Comparison of ENCODE assay signal across 1 cellular context in the genomic region with DNA sequence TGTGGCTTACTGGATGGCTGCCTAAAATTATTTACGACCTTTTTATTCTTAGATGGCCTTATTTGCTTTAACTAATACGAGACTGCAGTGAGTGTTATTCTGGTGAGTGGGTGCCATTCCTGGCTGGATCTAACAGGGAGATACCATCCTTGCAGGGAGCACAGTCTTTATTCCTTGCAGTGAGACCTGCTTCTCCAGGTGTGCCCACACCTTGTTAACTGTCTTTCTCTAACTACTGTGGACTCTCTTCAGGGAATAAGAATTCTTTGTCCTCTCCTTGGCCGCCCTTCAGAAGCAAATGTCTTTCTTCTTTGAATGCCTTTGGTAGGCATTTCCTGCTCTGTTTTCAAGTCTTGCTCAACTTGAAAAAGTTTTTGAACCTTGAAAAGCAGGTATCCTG.
TF ChIP-seq lines count a peak whose summit lies in the region.

No MANE protein-coding gene starts in this region.

TF ChIP-seq in WTC11, 78 proteins besides CTCF, POLR2A, EP300 and RAD21:
- TF ChIP-seq, protein P1, sequence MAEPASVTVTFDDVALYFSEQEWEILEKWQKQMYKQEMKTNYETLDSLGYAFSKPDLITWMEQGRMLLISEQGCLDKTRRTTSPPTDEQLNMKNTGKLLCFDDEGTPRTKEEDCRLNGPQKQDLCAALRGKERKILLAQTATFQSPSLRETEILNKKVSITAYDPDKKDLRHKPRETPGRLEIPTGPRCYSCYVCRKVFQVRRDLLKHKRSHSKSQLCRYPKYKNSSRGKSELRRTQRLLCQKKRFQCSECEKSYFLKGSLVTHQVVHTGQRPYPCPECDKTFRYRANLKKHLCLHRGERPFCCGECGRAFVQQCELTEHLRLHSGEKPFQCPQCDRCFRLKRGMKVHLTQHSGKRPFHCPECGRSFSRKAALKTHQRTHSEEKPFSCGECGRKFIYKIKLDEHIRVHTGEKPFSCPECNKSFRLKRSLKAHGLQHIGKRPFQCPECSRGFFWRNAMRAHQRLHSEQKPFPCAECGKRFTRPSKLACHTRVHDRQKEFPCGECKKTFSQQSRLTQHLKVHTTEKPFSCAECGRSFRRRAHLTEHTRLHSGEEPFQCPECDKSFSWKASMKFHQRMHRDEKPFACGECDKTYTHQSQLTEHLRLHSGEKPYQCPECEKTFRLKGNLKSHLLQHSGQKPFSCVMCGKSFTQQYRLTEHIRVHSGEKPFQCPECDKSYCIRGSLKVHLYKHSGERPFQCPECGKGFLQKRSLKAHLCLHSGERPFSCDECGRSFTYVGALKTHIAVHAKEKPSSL (CRISPR knock-in tag; conservative IDR thresholded peaks at IDR 0.05) = no peak
- no peak for TF ChIP-seq GABPB1 (CRISPR knock-in tag; IDR thresholded peaks at IDR 0.05)
- no peak for TF ChIP-seq IRF2 (CRISPR knock-in tag; IDR thresholded peaks at IDR 0.05; ENCODE audit: borderline replicate concordance, low read depth)
- TF ChIP-seq RORB (CRISPR knock-in tag; IDR thresholded peaks at IDR 0.05) = no peak
- TF ChIP-seq ATF1 (CRISPR knock-in tag; IDR thresholded peaks at IDR 0.05) = no peak
- TF ChIP-seq, protein P2, sequence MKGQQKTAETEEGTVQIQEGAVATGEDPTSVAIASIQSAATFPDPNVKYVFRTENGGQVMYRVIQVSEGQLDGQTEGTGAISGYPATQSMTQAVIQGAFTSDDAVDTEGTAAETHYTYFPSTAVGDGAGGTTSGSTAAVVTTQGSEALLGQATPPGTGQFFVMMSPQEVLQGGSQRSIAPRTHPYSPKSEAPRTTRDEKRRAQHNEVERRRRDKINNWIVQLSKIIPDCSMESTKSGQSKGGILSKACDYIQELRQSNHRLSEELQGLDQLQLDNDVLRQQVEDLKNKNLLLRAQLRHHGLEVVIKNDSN (CRISPR knock-in tag; IDR thresholded peaks at IDR 0.05) = no peak
- TF ChIP-seq JAZF1 (CRISPR knock-in tag; IDR thresholded peaks at IDR 0.05) = no peak
- no peak for TF ChIP-seq KAT7 (CRISPR knock-in tag; IDR thresholded peaks at IDR 0.05; ENCODE audit: borderline replicate concordance)
- TF ChIP-seq, protein P3, sequence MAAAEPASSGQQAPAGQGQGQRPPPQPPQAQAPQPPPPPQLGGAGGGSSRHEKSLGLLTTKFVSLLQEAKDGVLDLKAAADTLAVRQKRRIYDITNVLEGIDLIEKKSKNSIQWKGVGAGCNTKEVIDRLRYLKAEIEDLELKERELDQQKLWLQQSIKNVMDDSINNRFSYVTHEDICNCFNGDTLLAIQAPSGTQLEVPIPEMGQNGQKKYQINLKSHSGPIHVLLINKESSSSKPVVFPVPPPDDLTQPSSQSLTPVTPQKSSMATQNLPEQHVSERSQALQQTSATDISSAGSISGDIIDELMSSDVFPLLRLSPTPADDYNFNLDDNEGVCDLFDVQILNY (CRISPR knock-in tag; IDR thresholded peaks at IDR 0.05) = no peak
- TF ChIP-seq, protein P4, sequence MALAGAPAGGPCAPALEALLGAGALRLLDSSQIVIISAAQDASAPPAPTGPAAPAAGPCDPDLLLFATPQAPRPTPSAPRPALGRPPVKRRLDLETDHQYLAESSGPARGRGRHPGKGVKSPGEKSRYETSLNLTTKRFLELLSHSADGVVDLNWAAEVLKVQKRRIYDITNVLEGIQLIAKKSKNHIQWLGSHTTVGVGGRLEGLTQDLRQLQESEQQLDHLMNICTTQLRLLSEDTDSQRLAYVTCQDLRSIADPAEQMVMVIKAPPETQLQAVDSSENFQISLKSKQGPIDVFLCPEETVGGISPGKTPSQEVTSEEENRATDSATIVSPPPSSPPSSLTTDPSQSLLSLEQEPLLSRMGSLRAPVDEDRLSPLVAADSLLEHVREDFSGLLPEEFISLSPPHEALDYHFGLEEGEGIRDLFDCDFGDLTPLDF (CRISPR knock-in tag; IDR thresholded peaks at IDR 0.05) = no peak
- TF ChIP-seq SOX15 (CRISPR knock-in tag; IDR thresholded peaks at IDR 0.05) = no peak
- TF ChIP-seq, protein P5, sequence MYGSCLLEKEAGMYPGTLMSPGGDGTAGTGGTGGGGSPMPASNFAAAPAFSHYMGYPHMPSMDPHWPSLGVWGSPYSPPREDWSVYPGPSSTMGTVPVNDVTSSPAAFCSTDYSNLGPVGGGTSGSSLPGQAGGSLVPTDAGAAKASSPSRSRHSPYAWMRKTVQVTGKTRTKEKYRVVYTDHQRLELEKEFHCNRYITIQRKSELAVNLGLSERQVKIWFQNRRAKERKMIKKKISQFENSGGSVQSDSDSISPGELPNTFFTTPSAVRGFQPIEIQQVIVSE (CRISPR knock-in tag; IDR thresholded peaks at IDR 0.05; ENCODE audit: borderline replicate concordance) = no peak
- no peak for TF ChIP-seq TP53 (CRISPR knock-in tag; IDR thresholded peaks at IDR 0.05)
- no peak for TF ChIP-seq NR1H2 (CRISPR knock-in tag; IDR thresholded peaks at IDR 0.05)
- no peak for TF ChIP-seq ZNF671 (CRISPR knock-in tag; IDR thresholded peaks at IDR 0.05)
- TF ChIP-seq, protein P6, sequence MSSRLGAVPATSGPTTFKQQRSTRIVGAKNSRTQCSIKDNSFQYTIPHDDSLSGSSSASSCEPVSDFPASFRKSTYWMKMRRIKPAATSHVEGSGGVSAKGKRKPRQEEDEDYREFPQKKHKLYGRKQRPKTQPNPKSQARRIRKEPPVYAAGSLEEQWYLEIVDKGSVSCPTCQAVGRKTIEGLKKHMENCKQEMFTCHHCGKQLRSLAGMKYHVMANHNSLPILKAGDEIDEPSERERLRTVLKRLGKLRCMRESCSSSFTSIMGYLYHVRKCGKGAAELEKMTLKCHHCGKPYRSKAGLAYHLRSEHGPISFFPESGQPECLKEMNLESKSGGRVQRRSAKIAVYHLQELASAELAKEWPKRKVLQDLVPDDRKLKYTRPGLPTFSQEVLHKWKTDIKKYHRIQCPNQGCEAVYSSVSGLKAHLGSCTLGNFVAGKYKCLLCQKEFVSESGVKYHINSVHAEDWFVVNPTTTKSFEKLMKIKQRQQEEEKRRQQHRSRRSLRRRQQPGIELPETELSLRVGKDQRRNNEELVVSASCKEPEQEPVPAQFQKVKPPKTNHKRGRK (CRISPR knock-in tag; IDR thresholded peaks at IDR 0.05; ENCODE audit: borderline replicate concordance) = no peak
- TF ChIP-seq, protein P7, sequence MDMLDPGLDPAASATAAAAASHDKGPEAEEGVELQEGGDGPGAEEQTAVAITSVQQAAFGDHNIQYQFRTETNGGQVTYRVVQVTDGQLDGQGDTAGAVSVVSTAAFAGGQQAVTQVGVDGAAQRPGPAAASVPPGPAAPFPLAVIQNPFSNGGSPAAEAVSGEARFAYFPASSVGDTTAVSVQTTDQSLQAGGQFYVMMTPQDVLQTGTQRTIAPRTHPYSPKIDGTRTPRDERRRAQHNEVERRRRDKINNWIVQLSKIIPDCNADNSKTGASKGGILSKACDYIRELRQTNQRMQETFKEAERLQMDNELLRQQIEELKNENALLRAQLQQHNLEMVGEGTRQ (CRISPR knock-in tag; IDR thresholded peaks at IDR 0.05) = no peak
